25 cellular contexts compared by ENCODE assay signal in the genomic region with DNA sequence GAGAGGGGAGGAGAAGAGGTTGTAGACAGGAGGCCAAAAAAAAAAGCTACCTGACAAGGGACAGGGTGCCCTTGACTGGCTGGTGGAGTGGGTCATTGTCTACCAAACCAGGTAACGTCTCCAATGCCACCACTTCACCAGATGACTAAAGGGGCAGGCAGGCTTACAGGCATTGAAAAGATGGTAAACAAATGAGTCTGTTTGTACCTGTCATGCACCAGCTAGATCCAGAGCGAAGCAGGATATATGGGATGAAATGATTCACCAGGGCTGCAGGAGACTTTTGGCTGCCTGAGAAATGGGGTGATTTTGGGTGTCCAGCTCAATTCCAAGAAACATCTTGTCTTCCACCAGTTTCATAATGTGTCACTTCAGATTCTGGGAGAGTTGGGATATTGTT. TPM values are rescaled to one million over a fixed set of nuclear protein-coding genes. Genes with fewer than 3 reads are reported as not detected.
DNase-seq lines count a peak whose midpoint lies in the region; ATAC-seq, FAIRE-seq and TF ChIP-seq lines count a peak whose summit lies in the region.
"Had no signal": no experiment of that assay in that cellular context is flagged by ENCODE, and none has a peak within 500 bp of the region (broad histone marks: within the 10 kb centered on the region; RNA-seq: fewer than 3 reads in every experiment).

No MANE protein-coding gene starts in this region.

- 64% methylated on average over 2 of the region's 2 CpGs for WGBS in mammary epithelial cell (ENCODE audit: low coverage, missing lambda C conversion rate)
- 33 to 55% methylated on average over 2 of the region's 2 CpGs for WGBS in esophagus, 2 donors
- WGBS in HepG2 (ENCODE audit: low lambda C conversion rate): 0% methylated on average over 2 of the region's 2 CpGs

- H3K9ac ChIP-seq in mammary epithelial cell (ENCODE audit: insufficient read depth, low read length) (no peak overlapping the region), keratinocyte (ENCODE audit: control insufficient read depth, extremely low read depth, insufficient read depth, low read length) (peak overlapping the region; percentile 41), HepG2 (ENCODE audit: insufficient read depth, low read depth, low read length) (no peak overlapping the region)
- H3K9ac ChIP-seq: GM23248 had no signal

- H3K4me3 ChIP-seq in mammary epithelial cell (replicated peaks in 1 of 3; ENCODE audit: insufficient read depth in 1 of 3, low read depth in 2 of 3, low read length in 3 of 3) (no peak overlapping the region), esophagus (ENCODE audit: low read depth in 1 of 2, low read length in 2 of 2) (no peak overlapping the region), keratinocyte (ENCODE audit: control insufficient read depth in 2 of 3, extremely low read depth in 1 of 3, insufficient read depth in 2 of 3, low read depth in 1 of 3, low read length in 3 of 3) (peak overlapping the region in 1 of 3 experiments; percentile 2), uterus (no peak overlapping the region), HepG2 (replicated peaks in 1 of 3; ENCODE audit: insufficient read depth in 1 of 3, low read depth in 2 of 3, low read length in 3 of 3) (no peak overlapping the region)
- H3K4me3 ChIP-seq: A549, GM12878, GM23248, HAP-1 had no signal

- ATAC-seq in HepG2: no peak
- ATAC-seq: A549 had no signal

- CTCF ChIA-PET in mammary epithelial cell (lab: Charles Lee; ENCODE audit: low non-redundant PET) (no interaction called here), MCF 10A (lab: Yijun Ruan, JAX) (interaction anchor here (1.1 kb wide), 1 partner anchor 188 kb away, joined by 3 read pairs; no protein-coding TSS in a partner anchor), RWPE1 (lab: Yijun Ruan, JAX) (interaction anchor here (0.6 kb wide), 1 partner anchor 391 kb away, joined by 3 read pairs; no protein-coding TSS in a partner anchor), HepG2 (lab: Yijun Ruan, JAX; ENCODE audit: low intra/inter-chr PET ratio, low total read pairs) (no interaction called here)

- H3K4me1 ChIP-seq in mammary epithelial cell (ENCODE audit: insufficient read depth, low read length): peaks cover 22% of the 10 kb centered on the region
- H3K4me1 ChIP-seq in esophagus (ENCODE audit: control insufficient read depth in 2 of 2, insufficient read depth in 2 of 2, low read length in 1 of 2): no peaks in the 10 kb centered on the region
- H3K4me1 ChIP-seq in keratinocyte (ENCODE audit: control insufficient read depth, extremely low read depth, insufficient read depth, low read length): peaks cover 35% of the 10 kb centered on the region
- no peaks in the 10 kb centered on the region for H3K4me1 ChIP-seq in uterus
- H3K4me1 ChIP-seq in HepG2 (ENCODE audit: insufficient read depth, low read length): no peaks in the 10 kb centered on the region
- H3K4me1 ChIP-seq: A549, Caco-2, HAP-1 had no signal

- FAIRE-seq in keratinocyte (lab: Jason Lieb, UNC) (no peak), HepG2 (lab: Jason Lieb, UNC) (no peak)
- FAIRE-seq: A549, GM12878 had no signal

- H3K27ac ChIP-seq in mammary epithelial cell (ENCODE audit: insufficient read depth, low read depth, low read length) (no peak overlapping the region), RWPE1 (no peak overlapping the region), esophagus (ENCODE audit: low read depth in 2 of 2, low read length in 1 of 2) (peak overlapping the region; percentile 64 to 76), keratinocyte (ENCODE audit: control insufficient read depth, insufficient read depth, low read length) (peak overlapping the region; percentile 52), uterus (no peak overlapping the region), HepG2 (ENCODE audit: extremely low read length, insufficient read depth, low read length) (no peak overlapping the region)
- H3K27ac ChIP-seq: 22Rv1, A549, C4-2B, GM23248 had no signal

- no peak for TF ChIP-seq EP300 in HepG2 (IDR thresholded peaks at IDR 0.05; ENCODE audit: low read depth in 2 of 2, low read length in 2 of 2)
- no peak for TF ChIP-seq EP300 in HepG2 (CRISPR knock-in tag; IDR thresholded peaks at IDR 0.05; ENCODE audit: borderline replicate concordance)

- no peak overlapping the region for H3K4me3 Mint-ChIP-seq in MCF 10A (ENCODE audit: unreplicated experiment)
- H3K4me3 Mint-ChIP-seq: CD4-positive, alpha-beta T cell had no signal

- H3K27me3 ChIP-seq in mammary epithelial cell (ENCODE audit: insufficient read depth, low read length): no peaks in the 10 kb centered on the region
- no peaks in the 10 kb centered on the region for H3K27me3 ChIP-seq in esophagus (ENCODE audit: control insufficient read depth in 1 of 2, insufficient read depth in 2 of 2, low read length in 2 of 2)
- no peaks in the 10 kb centered on the region for H3K27me3 ChIP-seq in keratinocyte (ENCODE audit: control insufficient read depth, extremely low read depth, insufficient read depth, low read length)
- H3K27me3 ChIP-seq in uterus: no peaks in the 10 kb centered on the region
- peaks cover 0 to 8% of the 10 kb centered on the region in 2 experiments; a peak in 2 of 5 replicates for H3K27me3 ChIP-seq in HepG2 (ENCODE audit: control insufficient read depth in 1 of 2, insufficient read depth in 2 of 2, low read length in 2 of 2)

- no peaks in the 10 kb centered on the region for H3K27me3 Mint-ChIP-seq in MCF 10A (ENCODE audit: insufficient read depth, unreplicated experiment)

- POLR2A ChIA-PET in MCF 10A (lab: Yijun Ruan, JAX): interaction anchor here (0.7 kb wide), 1 partner anchor 33 kb away, joined by 3 read pairs; no protein-coding TSS in a partner anchor
- POLR2A ChIA-PET in RWPE1 (lab: Yijun Ruan, JAX; ENCODE audit: low non-redundant PET): no interaction called here
- POLR2A ChIA-PET in HepG2 (lab: Yijun Ruan, JAX): no interaction called here

- dilution Hi-C loops in mammary epithelial cell (cut with HindIII; ENCODE audit: low sequenced_read_pairs): no loop called here
- dilution Hi-C loops in keratinocyte (cut with MboI; ENCODE audit: extremely low pct_ligation_motif_present, low sequenced_read_pairs): no loop called here

- H3K9me1 ChIP-seq in keratinocyte (ENCODE audit: control insufficient read depth, extremely low read depth, insufficient read depth, low read length): no peaks in the 10 kb centered on the region

- in situ Hi-C loops in mammary epithelial cell (cut with MboI; ENCODE audit: low sequenced_read_pairs in 2 of 2) (no loop called here), HepG2 (cut with HindIII; ENCODE audit: extremely low pct_ligation_motif_present, low pct_unique_long_range_greater_than_20kb) (no loop called here)

- H3K79me2 ChIP-seq in mammary epithelial cell (ENCODE audit: insufficient read depth, low read length): no peaks in the 10 kb centered on the region
- H3K79me2 ChIP-seq in keratinocyte (ENCODE audit: control insufficient read depth, insufficient read depth, low read length): no peaks in the 10 kb centered on the region
- no peaks in the 10 kb centered on the region for H3K79me2 ChIP-seq in HepG2 (ENCODE audit: insufficient read depth, low read length)

- H3K4me1 Mint-ChIP-seq in MCF 10A (ENCODE audit: insufficient read depth, unreplicated experiment): peaks cover 9% of the 10 kb centered on the region

- BruUV-seq in mammary epithelial cell (replicated peaks; lab: Mats Ljungman, UMichigan): no TSS peak
- no TSS peak for BruUV-seq in MCF 10A (replicated peaks; lab: Mats Ljungman, UMichigan)
- no TSS peak for BruUV-seq in HepG2 (replicated peaks; lab: Mats Ljungman, UMichigan)

- intact Hi-C loops in mammary epithelial cell (cut with micrococcal nuclease) (no loop called here), MCF 10A (cut with micrococcal nuclease) (no loop called here), uterus (cut with DNase I; ENCODE audit: low total_unique reads) (no loop called here), HepG2 (cut with micrococcal nuclease; ENCODE audit: unreplicated experiment) (no loop called here)

- TF ChIP-seq POLR2A in uterus (IDR thresholded peaks at IDR 0.05) (no peak), HepG2 (IDR thresholded peaks at IDR 0.05; ENCODE audit: insufficient read depth in 1 of 2, low read depth in 2 of 2, low read length in 2 of 2) (no peak)

- no peak for TF ChIP-seq RAD21 in HepG2 (CRISPR knock-in tag; IDR thresholded peaks at IDR 0.05)

- H2AFZ ChIP-seq in mammary epithelial cell (ENCODE audit: low read depth, low read length): peak overlapping the region; percentile 72
- H2AFZ ChIP-seq in keratinocyte (ENCODE audit: control insufficient read depth, low read length): peak overlapping the region; percentile 11
- H2AFZ ChIP-seq in HepG2 (ENCODE audit: low read length): no peak overlapping the region
- H2AFZ ChIP-seq: GM23248 had no signal

- DNase-seq in mammary epithelial cell (peak; percentile 64), MCF 10A (ENCODE audit: unreplicated experiment) (no peak), RWPE1 (ENCODE audit: low spot score) (peak; percentile 31), keratinocyte (ENCODE audit: low read depth, low spot score) (peak; percentile 5), uterus (no peak), NCI-H2107 treated with DMSO at 0.1 percent for 48 hours (lab: John Stamatoyannopoulos, UW; ENCODE audit: unreplicated experiment) (no peak), HepG2 (ENCODE audit: low spot score) (no peak)
- DNase-seq: AML-193; Caco-2; CD4-positive, alpha-beta T cell; DMS153; DND-41; EL; GM23248; IMR-90 had no signal

- no peaks in the 10 kb centered on the region for H3K9me3 ChIP-seq in mammary epithelial cell (replicated peaks; ENCODE audit: insufficient read depth, low read length)
- no peaks in the 10 kb centered on the region for H3K9me3 ChIP-seq in esophagus (ENCODE audit: control insufficient read depth in 2 of 2, insufficient read depth in 1 of 2, low read depth in 1 of 2, low read length in 1 of 2)
- H3K9me3 ChIP-seq in keratinocyte (ENCODE audit: control insufficient read depth, low read depth, low read length): no peaks in the 10 kb centered on the region
- H3K9me3 ChIP-seq in uterus: no peaks in the 10 kb centered on the region
- H3K9me3 ChIP-seq in HepG2 (ENCODE audit: low read length): no peaks in the 10 kb centered on the region
- H3K9me3 ChIP-seq: A549, Caco-2, HAP-1 had no signal

- H3K27ac Mint-ChIP-seq in MCF 10A (ENCODE audit: low read depth, unreplicated experiment): no peak overlapping the region
- H3K27ac Mint-ChIP-seq: CD4-positive, alpha-beta T cell had no signal

- H3K36me3 ChIP-seq in mammary epithelial cell (ENCODE audit: insufficient read depth, low read length) (no peaks in the 10 kb centered on the region), esophagus (ENCODE audit: control insufficient read depth in 2 of 2, insufficient read depth in 2 of 2, low read length in 1 of 2) (no peaks in the 10 kb centered on the region), keratinocyte (ENCODE audit: control insufficient read depth in 2 of 2, extremely low read depth in 1 of 2, insufficient read depth in 2 of 2, low read length in 2 of 2) (no peaks in the 10 kb centered on the region), uterus (no peaks in the 10 kb centered on the region), HepG2 (replicated peaks in 1 of 2; ENCODE audit: control insufficient read depth in 1 of 2, insufficient read depth in 2 of 2, low read length in 2 of 2) (no peaks in the 10 kb centered on the region)
- H3K36me3 ChIP-seq: HAP-1 had no signal

- H3K36me3 Mint-ChIP-seq in MCF 10A (ENCODE audit: insufficient read depth, unreplicated experiment): peaks cover 5% of the 10 kb centered on the region

- H4K20me1 ChIP-seq in mammary epithelial cell (ENCODE audit: insufficient read depth, low read length): no peaks in the 10 kb centered on the region
- no peaks in the 10 kb centered on the region for H4K20me1 ChIP-seq in keratinocyte (ENCODE audit: control insufficient read depth, extremely low read depth, insufficient read depth, low read length)
- no peaks in the 10 kb centered on the region for H4K20me1 ChIP-seq in HepG2 (ENCODE audit: insufficient read depth, low read length)

- no peaks in the 10 kb centered on the region for H3K9me3 Mint-ChIP-seq in MCF 10A (ENCODE audit: unreplicated experiment)
- H3K9me3 Mint-ChIP-seq: CD4-positive, alpha-beta T cell had no signal

- H3K4me2 ChIP-seq in mammary epithelial cell (ENCODE audit: insufficient read depth, low read depth, low read length) (peak overlapping the region; percentile 42), keratinocyte (ENCODE audit: control insufficient read depth, extremely low read depth, insufficient read depth, low read depth, low read length) (peak overlapping the region; percentile 63), HepG2 (ENCODE audit: low read depth, low read length) (no peak overlapping the region)
- H3K4me2 ChIP-seq: A549 had no signal

- TF ChIP-seq CTCF in mammary epithelial cell (conservative IDR thresholded peaks at IDR 0.05 in 1 of 2, IDR thresholded peaks at IDR 0.05 in 1 of 2; ENCODE audit: extremely low read depth in 1 of 2, insufficient read depth in 1 of 2, low read depth in 1 of 2, low read length in 2 of 2) (no peak), MCF 10A (IDR thresholded peaks at IDR 0.05; ENCODE audit: unreplicated experiment) (no peak), RWPE1 (conservative IDR thresholded peaks at IDR 0.05; ENCODE audit: low read depth) (no peak), keratinocyte (optimal IDR thresholded peaks at IDR 0.05 in 1 of 3, IDR thresholded peaks at IDR 0.05 in 1 of 3, conservative IDR thresholded peaks at IDR 0.05 in 1 of 3; ENCODE audit: extremely low read depth in 1 of 3, insufficient read depth in 2 of 3, low read length in 3 of 3) (no peak), uterus (IDR thresholded peaks at IDR 0.05) (no peak), HepG2 (CRISPR knock-in tag; IDR thresholded peaks at IDR 0.05) (no peak)

RNA-seq across cellular contexts. Expression of gene C12orf54, which starts 4.0 kb away (rescaled TPM):
- total RNA-seq in mammary epithelial cell (1 to 10 TPM; 1.5 to 3.5 TPM), MCF 10A (2022) (1.5 and 1.9 TPM in 2 replicates), uterus (1 to 10 TPM in 1 of 4 donors, not detected in 3; 3.6 TPM), HepG2 (2016; rRNA removed; fragmentation: Illumina TruSeq; extraction: Trizol) (not detected in 2 replicates)
- polyA plus RNA-seq in mammary epithelial cell (1.9 TPM), esophagus (1 to 10 TPM; 4.4 to 5.8 TPM), keratinocyte (3.3 to 5.3 TPM (median 4.3 TPM) in 3 replicates), HepG2 (2011; rRNA removed) (not detected in 2 replicates)
- polyA minus RNA-seq in mammary epithelial cell (not detected), keratinocyte (1.0 to 1.4 TPM (median 1.2 TPM) in 3 replicates)
- 1.2 TPM for polyA plus RNA-seq in keratinocyte (2011; ENCODE audit: low read depth)
- polyA plus RNA-seq in keratinocyte (2011; cell fraction: cytosol; rRNA removed): 2.8 and 3.4 TPM in 2 replicates
- polyA plus RNA-seq in keratinocyte (2011; cell fraction: nucleus; rRNA removed): 0.37 and 0.64 TPM in 2 replicates
- polyA plus RNA-seq in keratinocyte (2012; ENCODE audit: low replicate concordance): 1.7 and 5.2 TPM in 2 replicates
- not detected for polyA minus RNA-seq in keratinocyte (2011; cell fraction: cytosol; rRNA and poly(A)+ RNA removed)
- 1.7 TPM in 1 of 2 replicates, not detected in the other for polyA minus RNA-seq in keratinocyte (2011; cell fraction: nucleus; rRNA and poly(A)+ RNA removed)
- total RNA-seq in HepG2 (2016; cell fraction: cytosol; rRNA removed; fragmentation: Illumina TruSeq; extraction: Trizol; ENCODE audit: low read depth): not detected in 2 replicates
- not detected in 2 replicates for total RNA-seq in HepG2 (2016; cell fraction: insoluble cytoplasmic fraction; rRNA removed; fragmentation: Illumina TruSeq; extraction: Trizol)
- not detected in 2 replicates for total RNA-seq in HepG2 (2016; cell fraction: membrane; rRNA removed; fragmentation: Illumina TruSeq; extraction: Trizol)
- not detected in 2 replicates for total RNA-seq in HepG2 (2016; cell fraction: nucleus; rRNA removed; fragmentation: Illumina TruSeq; extraction: Trizol)
- polyA plus RNA-seq in HepG2 (2011; cell fraction: cytosol; rRNA removed): not detected in 2 replicates
- polyA plus RNA-seq in HepG2 (2011; cell fraction: nucleus; rRNA removed): not detected in 2 replicates
- polyA plus RNA-seq in HepG2 (2012): not detected in 2 replicates
- polyA plus RNA-seq in HepG2 (2016; cell fraction: cytosol; fragmentation: Illumina TruSeq; extraction: Trizol; ENCODE audit: low read depth): not detected in 2 replicates
- not detected in 2 replicates for polyA plus RNA-seq in HepG2 (2016; cell fraction: insoluble cytoplasmic fraction; fragmentation: Illumina TruSeq; extraction: Trizol; ENCODE audit: low read depth)
- polyA plus RNA-seq in HepG2 (2016; cell fraction: membrane; fragmentation: Illumina TruSeq; extraction: Trizol; ENCODE audit: low read depth): not detected in 2 replicates
- not detected in 2 replicates for polyA plus RNA-seq in HepG2 (2016; cell fraction: nucleus; fragmentation: Illumina TruSeq; extraction: Trizol; ENCODE audit: insufficient read depth, low read depth)
- not detected in 2 replicates for polyA minus RNA-seq in HepG2 (2011; rRNA and poly(A)+ RNA removed; ENCODE audit: low replicate concordance)
- polyA minus RNA-seq in HepG2 (2011; cell fraction: cytosol; rRNA and poly(A)+ RNA removed): not detected in 2 replicates
- polyA minus RNA-seq in HepG2 (2011; cell fraction: nucleus; rRNA and poly(A)+ RNA removed): not detected in 2 replicates
- total RNA-seq: Caco-2; CD4-positive, alpha-beta T cell; G401; GM23248; H4; HT1080; IMR-90 had no signal
- polyA plus RNA-seq: A549, BJ, GM23248, IMR-90 had no signal

RNA-seq across cellular contexts. Expression of gene ANP32D, which starts 13.9 kb away (rescaled TPM):
- not detected for total RNA-seq in mammary epithelial cell
- not detected for polyA plus RNA-seq in mammary epithelial cell
- polyA minus RNA-seq in mammary epithelial cell: not detected
- total RNA-seq in MCF 10A (2022): not detected in 2 replicates
- not detected for polyA plus RNA-seq in esophagus
- polyA plus RNA-seq in keratinocyte: not detected in 3 replicates
- polyA plus RNA-seq in keratinocyte (2011; ENCODE audit: low read depth): not detected
- not detected in 2 replicates for polyA plus RNA-seq in keratinocyte (2011; cell fraction: cytosol; rRNA removed)
- not detected in 2 replicates for polyA plus RNA-seq in keratinocyte (2011; cell fraction: nucleus; rRNA removed)
- polyA plus RNA-seq in keratinocyte (2012; ENCODE audit: low replicate concordance): not detected in 2 replicates
- polyA minus RNA-seq in keratinocyte: not detected in 3 replicates
- not detected for polyA minus RNA-seq in keratinocyte (2011; cell fraction: cytosol; rRNA and poly(A)+ RNA removed)
- polyA minus RNA-seq in keratinocyte (2011; cell fraction: nucleus; rRNA and poly(A)+ RNA removed): not detected in 2 replicates
- total RNA-seq in uterus: not detected
- not detected in 2 replicates for total RNA-seq in HepG2 (2016; rRNA removed; fragmentation: Illumina TruSeq; extraction: Trizol)
- not detected in 2 replicates for total RNA-seq in HepG2 (2016; cell fraction: cytosol; rRNA removed; fragmentation: Illumina TruSeq; extraction: Trizol; ENCODE audit: low read depth)
- total RNA-seq in HepG2 (2016; cell fraction: insoluble cytoplasmic fraction; rRNA removed; fragmentation: Illumina TruSeq; extraction: Trizol): not detected in 2 replicates
- total RNA-seq in HepG2 (2016; cell fraction: membrane; rRNA removed; fragmentation: Illumina TruSeq; extraction: Trizol): not detected in 2 replicates
- total RNA-seq in HepG2 (2016; cell fraction: nucleus; rRNA removed; fragmentation: Illumina TruSeq; extraction: Trizol): not detected in 2 replicates
- polyA plus RNA-seq in HepG2 (2011; rRNA removed): not detected in 2 replicates
- not detected in 2 replicates for polyA plus RNA-seq in HepG2 (2011; cell fraction: cytosol; rRNA removed)
- not detected in 2 replicates for polyA plus RNA-seq in HepG2 (2011; cell fraction: nucleus; rRNA removed)
- polyA plus RNA-seq in HepG2 (2012): not detected in 2 replicates
- polyA plus RNA-seq in HepG2 (2016; cell fraction: cytosol; fragmentation: Illumina TruSeq; extraction: Trizol; ENCODE audit: low read depth): not detected in 2 replicates
- polyA plus RNA-seq in HepG2 (2016; cell fraction: insoluble cytoplasmic fraction; fragmentation: Illumina TruSeq; extraction: Trizol; ENCODE audit: low read depth): not detected in 2 replicates
- not detected in 2 replicates for polyA plus RNA-seq in HepG2 (2016; cell fraction: membrane; fragmentation: Illumina TruSeq; extraction: Trizol; ENCODE audit: low read depth)
- not detected in 2 replicates for polyA plus RNA-seq in HepG2 (2016; cell fraction: nucleus; fragmentation: Illumina TruSeq; extraction: Trizol; ENCODE audit: insufficient read depth, low read depth)
- not detected in 2 replicates for polyA minus RNA-seq in HepG2 (2011; rRNA and poly(A)+ RNA removed; ENCODE audit: low replicate concordance)
- not detected in 2 replicates for polyA minus RNA-seq in HepG2 (2011; cell fraction: cytosol; rRNA and poly(A)+ RNA removed)
- polyA minus RNA-seq in HepG2 (2011; cell fraction: nucleus; rRNA and poly(A)+ RNA removed): not detected in 2 replicates
- total RNA-seq: Caco-2; CD4-positive, alpha-beta T cell; G401; GM12878; GM23248; H4; HT1080; IMR-90 had no signal
- polyA plus RNA-seq: A549, BJ, GM12878, GM23248, IMR-90 had no signal

RNA-seq across cellular contexts. Expression of gene OR8S1, which starts 39.2 kb away (rescaled TPM):
- not detected for total RNA-seq in mammary epithelial cell
- polyA plus RNA-seq in mammary epithelial cell: not detected
- polyA minus RNA-seq in mammary epithelial cell: not detected
- total RNA-seq in MCF 10A (2022): not detected in 2 replicates
- polyA plus RNA-seq in esophagus: not detected
- polyA plus RNA-seq in keratinocyte: not detected in 3 replicates
- not detected for polyA plus RNA-seq in keratinocyte (2011; ENCODE audit: low read depth)
- not detected in 2 replicates for polyA plus RNA-seq in keratinocyte (2011; cell fraction: cytosol; rRNA removed)
- not detected in 2 replicates for polyA plus RNA-seq in keratinocyte (2011; cell fraction: nucleus; rRNA removed)
- not detected in 2 replicates for polyA plus RNA-seq in keratinocyte (2012; ENCODE audit: low replicate concordance)
- polyA minus RNA-seq in keratinocyte: not detected in 3 replicates
- polyA minus RNA-seq in keratinocyte (2011; cell fraction: cytosol; rRNA and poly(A)+ RNA removed): not detected
- not detected in 2 replicates for polyA minus RNA-seq in keratinocyte (2011; cell fraction: nucleus; rRNA and poly(A)+ RNA removed)
- total RNA-seq in uterus: not detected
- not detected in 2 replicates for total RNA-seq in HepG2 (2016; rRNA removed; fragmentation: Illumina TruSeq; extraction: Trizol)
- total RNA-seq in HepG2 (2016; cell fraction: cytosol; rRNA removed; fragmentation: Illumina TruSeq; extraction: Trizol; ENCODE audit: low read depth): not detected in 2 replicates
- not detected in 2 replicates for total RNA-seq in HepG2 (2016; cell fraction: insoluble cytoplasmic fraction; rRNA removed; fragmentation: Illumina TruSeq; extraction: Trizol)
- not detected in 2 replicates for total RNA-seq in HepG2 (2016; cell fraction: membrane; rRNA removed; fragmentation: Illumina TruSeq; extraction: Trizol)
- total RNA-seq in HepG2 (2016; cell fraction: nucleus; rRNA removed; fragmentation: Illumina TruSeq; extraction: Trizol): not detected in 2 replicates
- polyA plus RNA-seq in HepG2 (2011; rRNA removed): not detected in 2 replicates
- polyA plus RNA-seq in HepG2 (2011; cell fraction: cytosol; rRNA removed): not detected in 2 replicates
- not detected in 2 replicates for polyA plus RNA-seq in HepG2 (2011; cell fraction: nucleus; rRNA removed)
- not detected in 2 replicates for polyA plus RNA-seq in HepG2 (2012)
- polyA plus RNA-seq in HepG2 (2016; cell fraction: cytosol; fragmentation: Illumina TruSeq; extraction: Trizol; ENCODE audit: low read depth): not detected in 2 replicates
- polyA plus RNA-seq in HepG2 (2016; cell fraction: insoluble cytoplasmic fraction; fragmentation: Illumina TruSeq; extraction: Trizol; ENCODE audit: low read depth): not detected in 2 replicates
- polyA plus RNA-seq in HepG2 (2016; cell fraction: membrane; fragmentation: Illumina TruSeq; extraction: Trizol; ENCODE audit: low read depth): not detected in 2 replicates
- not detected in 2 replicates for polyA plus RNA-seq in HepG2 (2016; cell fraction: nucleus; fragmentation: Illumina TruSeq; extraction: Trizol; ENCODE audit: insufficient read depth, low read depth)
- not detected in 2 replicates for polyA minus RNA-seq in HepG2 (2011; rRNA and poly(A)+ RNA removed; ENCODE audit: low replicate concordance)
- polyA minus RNA-seq in HepG2 (2011; cell fraction: cytosol; rRNA and poly(A)+ RNA removed): not detected in 2 replicates
- not detected in 2 replicates for polyA minus RNA-seq in HepG2 (2011; cell fraction: nucleus; rRNA and poly(A)+ RNA removed)
- total RNA-seq: Caco-2; CD4-positive, alpha-beta T cell; G401; GM12878; GM23248; H4; HT1080; IMR-90 had no signal
- polyA plus RNA-seq: A549, BJ, GM12878, GM23248, IMR-90 had no signal

Comparison
In these comparisons a context has a peak if more than half of its experiments do, and no peak if none do; other contexts are left out.
1. DNase-seq: peak in mammary epithelial cell (single experiment), RWPE1 (single experiment) and keratinocyte (single experiment); none in MCF 10A (single experiment), uterus (0 of 2), NCI-H2107 treated with DMSO at 0.1 percent for 48 hours (single experiment) and HepG2 (single experiment).
2. CTCF ChIA-PET loops: an anchor here in MCF 10A (1.1 kb wide) and RWPE1 (0.6 kb wide); none called in mammary epithelial cell and HepG2.
3. H3K27ac ChIP-seq: peak in esophagus (2 of 2) and keratinocyte (single experiment); none in mammary epithelial cell (single experiment), RWPE1 (single experiment), uterus (0 of 2) and HepG2 (single experiment).